9 cellular contexts compared by ENCODE assay signal in genomic region chrX:102517331-102517730, GRCh38. TPM values are rescaled to one million over a fixed set of nuclear protein-coding genes. Genes with fewer than 3 reads are reported as not detected.
DNase-seq lines count a peak whose midpoint lies in the region; ATAC-seq, FAIRE-seq and TF ChIP-seq lines count a peak whose summit lies in the region.
"Had no signal": no experiment of that assay in that cellular context is flagged by ENCODE, and none has a peak within 500 bp of the region (broad histone marks: within the 10 kb centered on the region; RNA-seq: fewer than 3 reads in every experiment).

No MANE protein-coding gene starts in this region.

- no peak overlapping the region for H2BK12ac ChIP-seq in H9 (ENCODE audit: insufficient read length, low read depth, low read length)

- H3K36me3 Mint-ChIP-seq in H9 (ENCODE audit: insufficient read depth in 1 of 3, low read depth in 3 of 3) = peaks cover 20 to 26% (median 23%) of the 10 kb centered on the region in 3 experiments

- H2BK15ac ChIP-seq in H9 (ENCODE audit: low read depth, low read length) = no peak overlapping the region

- no peak for FAIRE-seq in RCC 7860 (lab: Jason Lieb, UNC)

- no peak overlapping the region for H3K9ac ChIP-seq in H9 (ENCODE audit: extremely low read depth, insufficient read length, low read length)

- H3K14ac ChIP-seq in H9 (ENCODE audit: insufficient read depth, low read length) = no peak overlapping the region

- H3K4me3 ChIP-seq in A673 (ENCODE audit: low read depth, low read length, poor library complexity, severe bottlenecking) (peak overlapping the region; percentile 20), fibroblast of villous mesenchyme (ENCODE audit: low read depth, low read length) (no peak overlapping the region)

- H2BK20ac ChIP-seq in H9 (ENCODE audit: low read depth, low read length, poor library complexity, severe bottlenecking) = no peak overlapping the region

- H3K4me3 Mint-ChIP-seq in H9 = peak overlapping the region in 1 of 2 experiments; percentile 58; a peak in 1 of 5 replicates

- H3K27ac Mint-ChIP-seq in H9 = no peak overlapping the region

- no peak overlapping the region for H2AK5ac ChIP-seq in H9 (ENCODE audit: insufficient read length, low read length)

- peaks cover 16% of the 10 kb centered on the region for H3K27me3 Mint-ChIP-seq in H9 (ENCODE audit: low read depth)

- POLR2A ChIA-PET in A673 (lab: Charles Lee; ENCODE audit: low non-redundant PET) = interaction anchor here (0.6 kb wide), 1 partner anchor 203 kb away, joined by 3 read pairs; no protein-coding TSS in a partner anchor

- no peak overlapping the region for H2BK120ac ChIP-seq in H9 (ENCODE audit: low read depth, low read length, poor library complexity, severe bottlenecking)

- peak; percentile 56 for DNase-seq in A673 (ENCODE audit: low spot score)
- no peak for DNase-seq in H9
- peak; percentile 20 for DNase-seq in OCI-M1 (lab: John Stamatoyannopoulos, UW)
- peak; percentile 8 for DNase-seq in fibroblast of villous mesenchyme (ENCODE audit: low read depth)
- DNase-seq in stimulated activated CD4-positive, alpha-beta T cell treated with anti-CD3 and anti-CD28 coated beads, Interleukin-4, amount 100 ng/mL, for 1 hour = no peak
- no peak for DNase-seq in GF-D8 (lab: John Stamatoyannopoulos, UW)
- DNase-seq in RCC 7860 (ENCODE audit: low spot score) = no peak

- no peak overlapping the region for H3K56ac ChIP-seq in H9 (ENCODE audit: insufficient read length, low read depth, low read length)

- H4K91ac ChIP-seq in H9 (ENCODE audit: insufficient read length, low read depth, low read length) = no peak overlapping the region

- H3K27me3 ChIP-seq in A673 (replicated peaks; ENCODE audit: insufficient read depth, low read depth, low read length, poor library complexity) (no peaks in the 10 kb centered on the region), H9 (ENCODE audit: insufficient read depth, low read length) (no peaks in the 10 kb centered on the region)

- no peaks in the 10 kb centered on the region for H4K20me1 ChIP-seq in H9 (ENCODE audit: control insufficient read depth, insufficient read depth, insufficient read length)

- H3K4me1 Mint-ChIP-seq in H9 = peaks cover 5 to 11% of the 10 kb centered on the region in 2 experiments; a peak in 3 of 4 replicates

- H3K23ac ChIP-seq in H9 (ENCODE audit: insufficient read length, low read depth, low read length) = no peak overlapping the region

- H3K27ac ChIP-seq in A673 (ENCODE audit: low read depth, low read length, poor library complexity, severe bottlenecking) (no peak overlapping the region), H9 (ENCODE audit: insufficient read length, low read depth, low read length) (no peak overlapping the region)

- H4K5ac ChIP-seq in H9 (ENCODE audit: insufficient read length, low read depth, low read length) = no peak overlapping the region

- no peak overlapping the region for H2AFZ ChIP-seq in H9 (ENCODE audit: low read length)

- no CpG with 5 or more reads among the region's 7 CpGs for whole genome bisulfite sequencing in H9 (ENCODE audit: extremely low coverage, insufficient read length, low lambda C conversion rate)

- H3K23me2 ChIP-seq in H9 (ENCODE audit: insufficient read length, low read depth, low read length, poor library complexity, severe bottlenecking) = peaks cover 3% of the 10 kb centered on the region

- no peak overlapping the region for H4K8ac ChIP-seq in H9 (replicated peaks; ENCODE audit: insufficient read length, low read depth, low read length)

- H3K18ac ChIP-seq in H9 (ENCODE audit: insufficient read length, low read depth, low read length) = no peak overlapping the region

- no peaks in the 10 kb centered on the region for H3K79me1 ChIP-seq in H9 (ENCODE audit: insufficient read depth, low read depth, low read length, poor library complexity, severe bottlenecking)

- intact Hi-C loops in A673 (cut with micrococcal nuclease; ENCODE audit: unreplicated experiment) = loop anchor here (10.0 kb wide), 1 partner anchor 347 kb away; no protein-coding TSS in a partner anchor

- no peaks in the 10 kb centered on the region for H3K79me2 ChIP-seq in H9 (ENCODE audit: insufficient read depth, low read length)

- no peak for ATAC-seq in HG03565 (IDR thresholded peaks at IDR 0.05; ENCODE audit: unreplicated experiment)

- no peaks in the 10 kb centered on the region for H3K9me3 ChIP-seq in A673 (ENCODE audit: low read depth, low read length, poor library complexity, severe bottlenecking)
- peaks cover 19% of the 10 kb centered on the region for H3K9me3 ChIP-seq in H9 (ENCODE audit: control insufficient read depth, low read depth, low read length)

- BruUV-seq in A673 (replicated peaks; lab: Mats Ljungman, UMichigan) = no TSS peak

- H3K4me1 ChIP-seq in A673 (ENCODE audit: insufficient read depth, low read length, poor library complexity, severe bottlenecking) (no peaks in the 10 kb centered on the region), H9 (ENCODE audit: insufficient read depth, low read length) (no peaks in the 10 kb centered on the region)

- CTCF ChIA-PET in A673 (lab: Charles Lee) = interaction anchor here (1.6 kb wide), 1 partner anchor 449 kb away, joined by 5 read pairs; no protein-coding TSS in a partner anchor

- H3T11ph ChIP-seq in H9 (ENCODE audit: low read length) = no peak overlapping the region

- H3K36me3 ChIP-seq in A673 (ENCODE audit: insufficient read depth, low read length, poor library complexity, severe bottlenecking) = no peaks in the 10 kb centered on the region

- no peak overlapping the region for H3K4ac ChIP-seq in H9 (ENCODE audit: low read depth, low read length)

- H3K4me2 ChIP-seq in H9 (ENCODE audit: insufficient read depth, insufficient read length, low read length) = no peak overlapping the region

- no peak overlapping the region for H2BK5ac ChIP-seq in H9 (ENCODE audit: insufficient read length, low read length)

- TF ChIP-seq CTCF in A673 (conservative IDR thresholded peaks at IDR 0.05; ENCODE audit: low read depth, low read length) = peak; percentile 44
- peak; percentile 40; the same call in 2 of the 3 replicates for TF ChIP-seq CTCF in H9 (conservative IDR thresholded peaks at IDR 0.05)
- TF ChIP-seq CTCF in fibroblast of villous mesenchyme (IDR thresholded peaks at IDR 0.05; ENCODE audit: insufficient read depth, low read depth, low read length) = no peak

- H3K9me3 Mint-ChIP-seq in H9 = peaks cover 46 to 49% of the 10 kb centered on the region in 2 experiments

RNA-seq across cellular contexts. Expression of gene TMSB15A, which starts 0.8 kb away (rescaled TPM):
- total RNA-seq in A673 (2021) (72.7 and 78.3 TPM in 2 replicates), H9 (2021) (66.4 and 69.2 TPM in 2 replicates), fibroblast of villous mesenchyme (1.7 and 3.9 TPM in 2 replicates)

RNA-seq across cellular contexts. Expression of gene TCP11X2, which starts 45.7 kb away (rescaled TPM):
- total RNA-seq in A673 (2021) = not detected in 2 replicates
- total RNA-seq in H9 (2021) = 0.24 TPM in 1 of 2 replicates, not detected in the other
- total RNA-seq in fibroblast of villous mesenchyme = not detected in 2 replicates
- total RNA-seq: dermis microvascular lymphatic vessel endothelial cell had no signal

Comparison
In these comparisons a context has a peak if more than half of its experiments do, and no peak if none do; other contexts are left out.
1. DNase-seq: peak in A673 (single experiment), OCI-M1 (single experiment) and fibroblast of villous mesenchyme (single experiment); none in H9 (single experiment), stimulated activated CD4-positive, alpha-beta T cell treated with anti-CD3 and anti-CD28 coated beads, Interleukin-4, amount 100 ng/mL, for 1 hour (single experiment), GF-D8 (single experiment) and RCC 7860 (single experiment).
2. RNA of gene TMSB15A, which starts 0.8 kb away (total RNA-seq): 72.7 to 78.3 TPM in A673 and 66.4 to 69.2 TPM in H9; 1.7 to 3.9 TPM in fibroblast of villous mesenchyme; every median in the first group is over 10 times any median in the second.